In the genomic region with DNA sequence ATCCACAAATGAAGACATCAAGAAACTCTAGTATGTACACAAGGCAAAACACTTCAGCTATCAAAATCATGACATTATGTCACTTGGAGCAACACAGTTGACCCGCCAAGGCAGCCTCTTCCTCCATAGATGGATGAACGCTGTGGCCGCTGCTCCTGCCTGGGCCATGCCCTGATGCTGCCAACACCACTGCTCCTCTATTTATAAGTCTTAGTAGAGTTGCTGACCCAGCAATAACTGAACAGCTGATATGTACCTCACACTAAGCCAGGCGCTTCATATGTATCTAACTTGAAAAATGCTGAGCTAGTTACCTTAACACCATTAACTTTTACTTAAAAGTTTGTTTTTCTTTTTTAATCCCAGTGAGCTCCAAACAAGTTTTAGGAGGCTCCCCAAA, we compare ENCODE assay signal across 16 cellular contexts.
DNase-seq lines count a peak whose midpoint lies in the region; ATAC-seq and TF ChIP-seq lines count a peak whose summit lies in the region.
"Had no signal": no experiment of that assay in that cellular context is flagged by ENCODE, and none has a peak within 500 bp of the region (broad histone marks: within the 10 kb centered on the region; RNA-seq: fewer than 3 reads in every experiment).

No MANE protein-coding gene starts in this region.

- TF ChIP-seq CTCF in left ventricle myocardium inferior (IDR thresholded peaks at IDR 0.05; ENCODE audit: borderline replicate concordance) (no peak), A673 (conservative IDR thresholded peaks at IDR 0.05; ENCODE audit: low read depth, low read length) (no peak), psoas muscle (IDR thresholded peaks at IDR 0.05) (no peak)

- WGBS in psoas muscle, 3 donors, result 45 to 62% (median 51%) methylated on average over 4 of the region's 4 CpGs

- intact Hi-C loops in Right ventricle myocardium inferior (cut with DNase I), result no loop called here
- intact Hi-C loops in left ventricle myocardium inferior (cut with micrococcal nuclease), result no loop called here
- intact Hi-C loops in A673 (cut with micrococcal nuclease; ENCODE audit: unreplicated experiment), result no loop called here
- intact Hi-C loops in left cardiac atrium (cut with DNase I), result no loop called here
- intact Hi-C loops in psoas muscle (cut with DNase I), result no loop called here

- POLR2A ChIA-PET in A673 (lab: Charles Lee; ENCODE audit: low non-redundant PET), result interaction anchor here (0.6 kb wide), 2 partner anchors 34 to 571 kb away, joined by 3 read pairs; no protein-coding TSS in a partner anchor

- peaks cover 61% of the 10 kb centered on the region for H3K36me3 ChIP-seq in left ventricle myocardium inferior
- peaks cover 78% of the 10 kb centered on the region for H3K36me3 ChIP-seq in A673 (ENCODE audit: insufficient read depth, low read length, poor library complexity, severe bottlenecking)
- H3K36me3 ChIP-seq in psoas muscle (ENCODE audit: insufficient read depth in 1 of 2, low read depth in 1 of 2), result peaks cover 15 to 74% of the 10 kb centered on the region in 2 donors

- no peak overlapping the region for H3K4me3 ChIP-seq in left ventricle myocardium inferior
- no peak overlapping the region for H3K4me3 ChIP-seq in A673 (ENCODE audit: low read depth, low read length, poor library complexity, severe bottlenecking)
- H3K4me3 ChIP-seq in psoas muscle, result no peak overlapping the region

- ATAC-seq in Right ventricle myocardium inferior (peak; percentile 85), left cardiac atrium (peak; percentile 69 to 73), psoas muscle (peak; percentile 85 to 96 (median 92)), HG03442 (IDR thresholded peaks at IDR 0.05; ENCODE audit: unreplicated experiment) (no peak)
- ATAC-seq: CD8-positive, alpha-beta T cell had no signal

- CTCF ChIA-PET in A673 (lab: Charles Lee), result no interaction called here

- H3K27me3 ChIP-seq in left ventricle myocardium inferior (ENCODE audit: low read depth), result no peaks in the 10 kb centered on the region
- H3K27me3 ChIP-seq in A673 (replicated peaks; ENCODE audit: insufficient read depth, low read depth, low read length, poor library complexity), result no peaks in the 10 kb centered on the region
- H3K27me3 ChIP-seq in psoas muscle (ENCODE audit: insufficient read depth in 3 of 3, low read length in 2 of 3), result no peaks in the 10 kb centered on the region

- DNase-seq in Right ventricle myocardium inferior (ENCODE audit: missing footprints), result peak; percentile 65
- DNase-seq in left ventricle myocardium inferior, result no peak
- DNase-seq in A673 (ENCODE audit: low spot score), result no peak
- no peak for DNase-seq in left cardiac atrium
- peak in 1 of 2 donors; percentile 61 for DNase-seq in psoas muscle
- DNase-seq in AG20443 (ENCODE audit: low spot score), result no peak
- DNase-seq in DMS53 (lab: John Stamatoyannopoulos, UW), result no peak
- DNase-seq: 8988T; CD8-positive, alpha-beta T cell; COR-L47; DMS153; DND-41; GF-D8; GOT3; H9 had no signal

- H3K4me1 ChIP-seq in left ventricle myocardium inferior, result peaks cover 38% of the 10 kb centered on the region
- peaks cover 8% of the 10 kb centered on the region for H3K4me1 ChIP-seq in A673 (ENCODE audit: insufficient read depth, low read length, poor library complexity, severe bottlenecking)
- peaks cover 30% of the 10 kb centered on the region for H3K4me1 ChIP-seq in psoas muscle

- H3K9me3 ChIP-seq in left ventricle myocardium inferior (replicated peaks), result no peaks in the 10 kb centered on the region
- no peaks in the 10 kb centered on the region for H3K9me3 ChIP-seq in A673 (ENCODE audit: low read depth, low read length, poor library complexity, severe bottlenecking)
- no peaks in the 10 kb centered on the region for H3K9me3 ChIP-seq in psoas muscle

- no peak overlapping the region for H3K27ac ChIP-seq in left ventricle myocardium inferior (replicated peaks)
- no peak overlapping the region for H3K27ac ChIP-seq in A673 (ENCODE audit: low read depth, low read length, poor library complexity, severe bottlenecking)
- H3K27ac ChIP-seq in psoas muscle, result peak overlapping the region; percentile 15

- TSS peak; percentile 1 for BruUV-seq in A673 (replicated peaks; lab: Mats Ljungman, UMichigan)
